36 cellular contexts compared by ENCODE assay signal in the genomic region with DNA sequence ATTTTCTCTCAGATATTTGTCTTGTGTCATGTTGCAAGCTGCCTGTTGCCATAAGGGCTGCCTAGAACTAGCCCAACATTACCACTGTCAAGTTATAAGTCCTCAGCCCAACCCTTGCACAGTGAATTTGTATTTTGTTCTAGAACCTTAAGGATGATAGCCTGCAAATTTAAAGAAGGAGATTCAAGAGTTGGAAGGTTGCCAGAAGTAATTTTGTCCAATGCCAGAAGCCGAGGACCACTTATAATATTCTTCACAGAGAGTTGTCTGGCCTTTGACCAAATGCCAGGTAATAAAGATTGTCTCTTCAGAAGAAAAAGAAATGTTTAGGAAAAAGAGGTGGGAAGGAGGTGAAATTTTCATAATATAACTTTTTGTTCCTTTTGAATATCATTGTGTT.
"Had no signal": no experiment of that assay in that cellular context is flagged by ENCODE, and none has a peak within 500 bp of the region (broad histone marks: within the 10 kb centered on the region; RNA-seq: fewer than 3 reads in every experiment).

No MANE protein-coding gene starts in this region.

- H3K27ac ChIP-seq: KMS-11 had no signal

- H3K4me2 ChIP-seq: KMS-11 had no signal

- H3K9ac ChIP-seq: KMS-11 had no signal

- H3K9me3 ChIP-seq: MG63 had no signal

- DNase-seq: Karpas-422, Kasumi-1, MG63, MM.1S, MV-4-11, NCI-H1048, NCI-H1092, NCI-H1092 treated with DMSO at 0.1 percent for 48 hours, NCI-H1105, NCI-H1105 treated with DMSO at 0.1 percent for 48 hours, NCI-H1417, NCI-H1417 treated with DMSO at 0.1 percent for 48 hours, NCI-H1436, NCI-H1436 treated with DMSO at 0.1 percent for 48 hours, NCI-H146, NCI-H1694, NCI-H1694 treated with DMSO at 0.1 percent for 48 hours, NCI-H187, NCI-H187 treated with DMSO at 0.1 percent for 48 hours, NCI-H1930, NCI-H2029, NCI-H2029 treated with DMSO at 0.1 percent for 48 hours, NCI-H2081, NCI-H2081 treated with DMSO at 0.1 percent for 48 hours, NCI-H2107, NCI-H2171, NCI-H2171 treated with DMSO at 0.1 percent for 48 hours, NCI-H2227 treated with DMSO at 0.1 percent for 48 hours, NCI-H226, NCI-H345, NCI-H446, NCI-H446 treated with DMSO at 0.1 percent for 48 hours, NCI-H510A, NCI-H510A treated with DMSO at 0.1 percent for 48 hours, NCI-H524 had no signal

- H3K36me3 ChIP-seq: MG63 had no signal

- H3K4me3 ChIP-seq: MG63 had no signal
